Comparison of ENCODE assay signal across 8 cellular contexts in the genomic region with DNA sequence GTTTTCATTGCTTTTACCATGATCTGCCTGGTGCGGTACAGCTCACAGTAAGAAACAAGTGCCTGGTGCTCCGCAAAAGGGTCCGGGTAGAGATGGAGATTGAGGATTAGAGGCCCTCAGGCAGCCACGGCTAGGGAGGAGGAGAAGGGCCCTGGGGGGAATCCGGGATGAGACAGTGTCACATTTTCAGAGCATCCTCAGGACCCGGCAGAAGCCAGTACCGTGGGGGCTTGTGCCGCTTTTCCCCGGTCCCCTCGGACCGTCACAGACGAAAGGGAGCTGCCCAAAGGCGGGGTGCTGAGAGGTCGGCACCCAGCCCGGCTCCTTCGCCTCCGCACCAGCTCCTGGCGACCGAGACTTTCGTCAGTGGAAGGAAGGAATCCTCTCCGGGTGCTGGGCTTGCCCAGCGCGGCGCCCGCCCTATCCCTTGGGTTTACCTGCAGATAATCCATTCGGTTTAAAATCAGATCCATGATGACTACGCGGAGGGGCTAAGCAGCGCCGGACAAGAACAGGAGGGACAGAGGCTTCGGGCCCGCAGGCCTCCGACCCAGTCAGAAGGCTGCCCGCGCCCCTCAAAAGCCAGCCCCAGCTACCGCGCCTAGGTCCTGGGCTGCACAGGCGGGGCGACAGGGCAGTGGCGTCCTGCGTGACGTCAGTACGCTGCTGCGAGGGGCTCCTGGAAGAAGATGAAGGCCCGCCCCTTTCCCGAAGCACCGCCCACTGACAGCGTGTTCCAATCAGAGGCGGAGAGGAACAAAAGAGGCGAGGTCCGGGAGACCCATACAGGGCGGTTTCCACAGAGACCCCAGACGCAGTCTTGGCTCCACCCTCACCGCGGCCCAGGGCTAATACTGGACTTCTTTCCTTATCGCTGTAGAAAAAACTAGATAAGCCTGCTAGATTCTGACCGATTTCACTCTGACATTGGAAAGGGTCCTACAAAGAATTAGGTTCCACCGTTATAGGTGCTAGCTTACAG. TPM values are rescaled to one million over a fixed set of nuclear protein-coding genes. Genes with fewer than 3 reads are reported as not detected.
DNase-seq lines count a peak whose midpoint lies in the region; ATAC-seq, FAIRE-seq and TF ChIP-seq lines count a peak whose summit lies in the region.

A gene with protein sequence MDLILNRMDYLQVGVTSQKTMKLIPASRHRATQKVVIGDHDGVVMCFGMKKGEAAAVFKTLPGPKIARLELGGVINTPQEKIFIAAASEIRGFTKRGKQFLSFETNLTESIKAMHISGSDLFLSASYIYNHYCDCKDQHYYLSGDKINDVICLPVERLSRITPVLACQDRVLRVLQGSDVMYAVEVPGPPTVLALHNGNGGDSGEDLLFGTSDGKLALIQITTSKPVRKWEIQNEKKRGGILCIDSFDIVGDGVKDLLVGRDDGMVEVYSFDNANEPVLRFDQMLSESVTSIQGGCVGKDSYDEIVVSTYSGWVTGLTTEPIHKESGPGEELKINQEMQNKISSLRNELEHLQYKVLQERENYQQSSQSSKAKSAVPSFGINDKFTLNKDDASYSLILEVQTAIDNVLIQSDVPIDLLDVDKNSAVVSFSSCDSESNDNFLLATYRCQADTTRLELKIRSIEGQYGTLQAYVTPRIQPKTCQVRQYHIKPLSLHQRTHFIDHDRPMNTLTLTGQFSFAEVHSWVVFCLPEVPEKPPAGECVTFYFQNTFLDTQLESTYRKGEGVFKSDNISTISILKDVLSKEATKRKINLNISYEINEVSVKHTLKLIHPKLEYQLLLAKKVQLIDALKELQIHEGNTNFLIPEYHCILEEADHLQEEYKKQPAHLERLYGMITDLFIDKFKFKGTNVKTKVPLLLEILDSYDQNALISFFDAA (minus strand): TSS at position 634 of the 982 bp plus-strand sequence. CDS start 161 bp downstream, at position 473.

- peaks cover 21% of the 10 kb centered on the region for H3K36me3 Mint-ChIP-seq in activated CD8-positive, alpha-beta memory T cell treated with anti-CD3 and anti-CD28 coated beads, Interleukin-2, amount 10 ng/mL, durations not matched to agents 7 days and 5 days
- H3K36me3 Mint-ChIP-seq in memory B cell, result peaks cover 9% of the 10 kb centered on the region

- peak within 1 kb of the TSS; percentile 97; the same call in 1 of the 2 replicates for H4K8ac ChIP-seq in H1 (ENCODE audit: extremely low read depth, insufficient read depth, low read length)

- no peak within 1 kb of the TSS for H2AK5ac ChIP-seq in H1 (ENCODE audit: low read depth, low read length)

- TF ChIP-seq CTCF in H1 (IDR thresholded peaks at IDR 0.05; ENCODE audit: control extremely low read depth in 1 of 3, insufficient read depth in 1 of 3, low read depth in 1 of 3, low read length in 3 of 3), result no peak

- H2BK5ac ChIP-seq in H1 (ENCODE audit: low read depth, low read length), result peak within 1 kb of the TSS; percentile 71; the same call in 1 of the 2 replicates

- H3K9me3 ChIP-seq in NT2/D1 (ENCODE audit: insufficient read depth, low read length), result no peaks in the 10 kb centered on the region
- H3K9me3 ChIP-seq in H1 (ENCODE audit: insufficient read depth in 2 of 2, low read depth in 1 of 2, low read length in 1 of 2), result no peaks in the 10 kb centered on the region

- H3K14ac ChIP-seq in H1 (ENCODE audit: insufficient read length), result no peak within 1 kb of the TSS

- H3K56ac ChIP-seq in H1 (replicated peaks; ENCODE audit: insufficient read length, low read depth, low read length), result peak within 1 kb of the TSS; percentile 73

- H3K4ac ChIP-seq in H1 (replicated peaks; ENCODE audit: insufficient read length, low read depth, low read length), result no peak within 1 kb of the TSS

- TF ChIP-seq RAD21 in H1 (IDR thresholded peaks at IDR 0.05 in 1 of 2, conservative IDR thresholded peaks at IDR 0.05 in 1 of 2; ENCODE audit: low read depth in 2 of 2, low read length in 2 of 2), result no peak

- no peak for TF ChIP-seq EP300 in H1 (IDR thresholded peaks at IDR 0.05; ENCODE audit: borderline replicate concordance in 1 of 2, low read depth in 2 of 2, low read length in 2 of 2)

- H2BK12ac ChIP-seq in H1 (ENCODE audit: low read depth, low read length), result no peak within 1 kb of the TSS

- H3K9ac ChIP-seq in NT2/D1 (ENCODE audit: insufficient read length, low read depth) (peak within 1 kb of the TSS; percentile 86), H1 (replicated peaks in 1 of 4; ENCODE audit: extremely low read depth in 1 of 4, low read depth in 3 of 4, low read length in 3 of 4) (peak within 1 kb of the TSS; percentile 66 to 96 (median 70))

- no peak within 1 kb of the TSS for H4K91ac ChIP-seq in H1 (replicated peaks; ENCODE audit: insufficient read length, low read length)

- no peak within 1 kb of the TSS for H2BK20ac ChIP-seq in H1 (ENCODE audit: low read length)

- peak within 1 kb of the TSS; percentile 89 for H4K5ac ChIP-seq in H1 (ENCODE audit: insufficient read length, low read depth, low read length)

- peak within 1 kb of the TSS; percentile 83 for H3K18ac ChIP-seq in H1 (ENCODE audit: extremely low read depth, low read length)

- peak; percentile 99 for ATAC-seq in GM21367 (IDR thresholded peaks at IDR 0.05; ENCODE audit: unreplicated experiment)
- peak; percentile 99 for ATAC-seq in activated CD8-positive, alpha-beta memory T cell treated with anti-CD3 and anti-CD28 coated beads, Interleukin-2, amount 10 ng/mL, durations not matched to agents 7 days and 5 days
- ATAC-seq in memory B cell (ENCODE audit: low read depth), result peak; percentile 97

- WGBS in H1 (ENCODE audit: extremely low coverage in 1 of 2, insufficient coverage in 1 of 2, insufficient read length in 1 of 2, insufficient replicate concordance in 2 of 2, low coverage in 1 of 2, low lambda C conversion rate in 2 of 2, missing lambda C conversion rate in 1 of 2), 2 experiments, result 2% methylated on average over 57 of the region's 58 CpGs; no CpG with 5 or more reads in 1 of the 2 experiments

- H3K27me3 Mint-ChIP-seq in activated CD8-positive, alpha-beta memory T cell treated with anti-CD3 and anti-CD28 coated beads, Interleukin-2, amount 10 ng/mL, durations not matched to agents 7 days and 5 days, result peaks cover 23% of the 10 kb centered on the region
- peaks cover 1% of the 10 kb centered on the region for H3K27me3 Mint-ChIP-seq in memory B cell

- H4K20me1 ChIP-seq in H1 (replicated peaks in 1 of 2; ENCODE audit: control insufficient read depth in 1 of 2, insufficient read depth in 2 of 2, low read length in 2 of 2), result no peaks in the 10 kb centered on the region

- H3K36me3 ChIP-seq in NT2/D1 (ENCODE audit: insufficient read depth, insufficient read length, low read length) (peaks cover 21% of the 10 kb centered on the region), H1 (ENCODE audit: control insufficient read depth in 2 of 4, insufficient read depth in 4 of 4, low read length in 3 of 4) (peaks cover 0 to 9% (median 1%) of the 10 kb centered on the region in 4 experiments; a peak in 2 of 8 replicates)

- H3K4me1 Mint-ChIP-seq in activated CD8-positive, alpha-beta memory T cell treated with anti-CD3 and anti-CD28 coated beads, Interleukin-2, amount 10 ng/mL, durations not matched to agents 7 days and 5 days, result peaks cover 21% of the 10 kb centered on the region
- H3K4me1 Mint-ChIP-seq in memory B cell, result peaks cover 10% of the 10 kb centered on the region

- CTCF ChIA-PET in activated CD8-positive, alpha-beta memory T cell treated with anti-CD3 and anti-CD28 coated beads, Interleukin-2, amount 10 ng/mL, durations not matched to agents 7 days and 5 days (lab: Charles Lee), result interaction anchor here (0.7 to 2.0 kb wide), 4 partner anchors 31 to 708 kb away, joined by 3 to 7 read pairs (median 5); a partner anchor contains a TSS
- CTCF ChIA-PET in H1 (lab: Charles Lee; ENCODE audit: partially characterized antibody), result no interaction called here

- peak within 1 kb of the TSS; percentile 91 for H3K4me3 Mint-ChIP-seq in activated CD8-positive, alpha-beta memory T cell treated with anti-CD3 and anti-CD28 coated beads, Interleukin-2, amount 10 ng/mL, durations not matched to agents 7 days and 5 days
- peak within 1 kb of the TSS; percentile 99 for H3K4me3 Mint-ChIP-seq in memory B cell

- peak; percentile 98 for DNase-seq in COLO829 (ENCODE audit: low spot score)
- DNase-seq in HTR-8/SVneo (ENCODE audit: insufficient read length, low spot score), result peak; percentile 95
- peak; percentile 94 for DNase-seq in NT2/D1 (ENCODE audit: low read depth, low spot score)
- peak; percentile 99 for DNase-seq in activated CD8-positive, alpha-beta memory T cell treated with anti-CD3 and anti-CD28 coated beads, Interleukin-2, amount 10 ng/mL, durations not matched to agents 7 days and 5 days
- DNase-seq in H1 (ENCODE audit: low read depth in 1 of 2, low spot score in 2 of 2), result peak; percentile 94 to 99
- peak; percentile 91 to 92 for DNase-seq in memory B cell (ENCODE audit: low spot score in 2 of 2)
- DNase-seq in stimulated activated CD8-positive, alpha-beta memory T cell treated with anti-CD3 and anti-CD28 coated beads, Interleukin-12 subunit alpha, Interleukin-12 subunit beta, amount 100 ng/mL, for 24 hours (ENCODE audit: extremely low read depth), result peak; percentile 95

- H3K27me3 ChIP-seq in NT2/D1 (ENCODE audit: insufficient read depth, insufficient read length), result no peaks in the 10 kb centered on the region
- H3K27me3 ChIP-seq in H1 (replicated peaks in 1 of 4; ENCODE audit: control insufficient read depth in 3 of 4, extremely low read depth in 1 of 4, insufficient read depth in 3 of 4, low read length in 3 of 4), result no peaks in the 10 kb centered on the region

- peak; percentile 83 to 91 for TF ChIP-seq POLR2A in H1 (IDR thresholded peaks at IDR 0.05; ENCODE audit: control extremely low read depth in 1 of 2, low read depth in 2 of 2, low read length in 2 of 2)

- FAIRE-seq in HTR-8/SVneo (lab: Jason Lieb, UNC), result peak; percentile 97
- peak; percentile 76 for FAIRE-seq in H1 (lab: Jason Lieb, UNC)

- peak within 1 kb of the TSS; percentile 53; the same call in 1 of the 2 replicates for H3K27ac ChIP-seq in H1 (ENCODE audit: low read depth, low read length)

- H3K27ac Mint-ChIP-seq in activated CD8-positive, alpha-beta memory T cell treated with anti-CD3 and anti-CD28 coated beads, Interleukin-2, amount 10 ng/mL, durations not matched to agents 7 days and 5 days, result peak within 1 kb of the TSS; percentile 93
- H3K27ac Mint-ChIP-seq in memory B cell, result peak within 1 kb of the TSS; percentile 89

- H3K4me3 ChIP-seq in NT2/D1 (ENCODE audit: insufficient read length, low read depth) (peak within 1 kb of the TSS; percentile 82), H1 (ENCODE audit: extremely low read depth in 1 of 4, insufficient read depth in 2 of 4, low read depth in 3 of 4, low read length in 4 of 4) (peak within 1 kb of the TSS; percentile 81 to 90 (median 88))

- no peaks in the 10 kb centered on the region for H3K9me3 Mint-ChIP-seq in activated CD8-positive, alpha-beta memory T cell treated with anti-CD3 and anti-CD28 coated beads, Interleukin-2, amount 10 ng/mL, durations not matched to agents 7 days and 5 days (ENCODE audit: low read depth)
- no peaks in the 10 kb centered on the region for H3K9me3 Mint-ChIP-seq in memory B cell

- H3K79me1 ChIP-seq in H1 (ENCODE audit: low read depth, low read length), result no peaks in the 10 kb centered on the region

- peak within 1 kb of the TSS; percentile 97 for H2AFZ ChIP-seq in H1 (ENCODE audit: low read length)

- H2BK15ac ChIP-seq in H1 (ENCODE audit: low read length), result no peak within 1 kb of the TSS

- no peaks in the 10 kb centered on the region for H3K79me2 ChIP-seq in H1 (ENCODE audit: control insufficient read depth in 1 of 2, insufficient read depth in 2 of 2, low read length in 2 of 2)

- no peaks in the 10 kb centered on the region for H3K4me1 ChIP-seq in NT2/D1 (ENCODE audit: insufficient read depth, insufficient read length)
- no peaks in the 10 kb centered on the region; a peak in 3 of 7 replicates for H3K4me1 ChIP-seq in H1 (replicated peaks in 1 of 4; ENCODE audit: control insufficient read depth in 3 of 4, insufficient read depth in 4 of 4, low read length in 3 of 4)

- peaks cover 4% of the 10 kb centered on the region; the same call in 1 of the 2 replicates for H3K23me2 ChIP-seq in H1 (ENCODE audit: low read depth, low read length)

- POLR2A ChIA-PET in H1 (lab: Charles Lee; ENCODE audit: partially characterized antibody), result interaction anchor here (0.5 to 1.6 kb wide), 8 partner anchors 10 to 328 kb away, joined by 3 to 4 read pairs (median 3); no protein-coding TSS in a partner anchor

- H3K23ac ChIP-seq in H1 (ENCODE audit: insufficient read length), result no peak within 1 kb of the TSS

- no peak within 1 kb of the TSS for H2BK120ac ChIP-seq in H1 (replicated peaks; ENCODE audit: low read depth, low read length)

- peak within 1 kb of the TSS; percentile 68 to 74 for H3K4me2 ChIP-seq in H1 (ENCODE audit: insufficient read depth in 1 of 2, low read depth in 2 of 2, low read length in 2 of 2)

RNA-seq across cellular contexts. Expression of the gene that starts here (rescaled TPM):
- 10 to 100 TPM; 17.9 to 18.8 TPM for total RNA-seq in activated CD8-positive, alpha-beta memory T cell treated with anti-CD3 and anti-CD28 coated beads, Interleukin-2, amount 10 ng/mL, durations not matched to agents 7 days and 5 days
- 20.5 and 21.5 TPM in 2 replicates for total RNA-seq in H1 (2021; fragmentation: NEBNext Ultra II Directional; extraction: Animal tissue kit (Norgen Biotek cat#: 25700))
- polyA plus RNA-seq in H1 (2011; rRNA removed), result 16.6 and 19.2 TPM in 2 replicates
- polyA plus RNA-seq in H1 (2011; cell fraction: cytosol; rRNA removed), result 19.9 TPM
- 8.7 TPM for polyA plus RNA-seq in H1 (2011; cell fraction: nucleus; rRNA removed)
- polyA plus RNA-seq in H1 (2012, experiment 1 of 2), result 13.9 to 20.6 TPM (median 15.5 TPM) in 4 replicates
- polyA plus RNA-seq in H1 (2012, experiment 2 of 2), result 7.1 TPM
- polyA plus RNA-seq in H1 (2013, experiment 1 of 2), result 21.5 TPM
- 22.1 TPM for polyA plus RNA-seq in H1 (2013, experiment 2 of 2)
- 9.3 and 11.9 TPM in 2 replicates for polyA minus RNA-seq in H1 (2011; rRNA and poly(A)+ RNA removed)
- 9.0 TPM for polyA minus RNA-seq in H1 (2011; cell fraction: cytosol; rRNA and poly(A)+ RNA removed)
- 16.2 TPM for polyA minus RNA-seq in H1 (2011; cell fraction: nucleus; rRNA and poly(A)+ RNA removed)

Comparison
In these comparisons a context has a peak if more than half of its experiments do, and no peak if none do; other contexts are left out.
1. Peak in every context shown above with its lines: DNase-seq, ATAC-seq, H3K4me3 ChIP-seq and H3K27ac ChIP-seq.